ENCODE assay signal across 1 cellular context in genomic region chr6:33297956-33298772, GRCh38.
TF ChIP-seq lines count a peak whose summit lies in the region.

No MANE protein-coding gene starts in this region.

TF ChIP-seq in IMR-90, 13 proteins besides CTCF, POLR2A, EP300 and RAD21:
- TF ChIP-seq MXI1 (IDR thresholded peaks at IDR 0.05; ENCODE audit: borderline replicate concordance, low read depth, low read length) (peak; percentile 61; the same call in 1 of the 2 replicates), SMC3 (IDR thresholded peaks at IDR 0.05; ENCODE audit: low read depth, low read length) (no peak)
